ENCODE assay signal across 10 cellular contexts in the genomic region with DNA sequence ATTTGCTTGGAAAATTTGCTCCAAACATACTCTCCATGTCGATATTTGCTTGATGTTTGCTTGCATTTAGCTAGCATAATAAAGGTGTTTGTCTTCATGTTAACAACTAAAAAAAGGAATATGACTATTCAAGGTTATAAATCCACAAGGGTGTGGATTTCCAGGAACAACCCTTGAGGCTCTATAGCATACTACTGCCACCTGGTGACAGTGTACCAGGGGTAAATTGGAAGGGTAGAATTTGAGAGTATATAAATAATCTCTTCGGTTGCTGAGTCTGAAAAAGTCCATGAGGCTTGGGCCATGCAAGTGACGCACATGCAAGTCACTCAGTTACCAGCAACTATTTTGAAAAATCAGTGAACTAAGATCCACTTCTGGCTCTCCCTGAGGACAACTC.
DNase-seq lines count a peak whose midpoint lies in the region; ATAC-seq and TF ChIP-seq lines count a peak whose summit lies in the region.
"Had no signal": no experiment of that assay in that cellular context is flagged by ENCODE, and none has a peak within 500 bp of the region (broad histone marks: within the 10 kb centered on the region; RNA-seq: fewer than 3 reads in every experiment).

No MANE protein-coding gene starts in this region.

- H3K27me3 ChIP-seq in AG04450 (ENCODE audit: control insufficient read depth, insufficient read depth, low read length) (peaks cover 40% of the 10 kb centered on the region), foreskin keratinocyte (peaks cover 16% of the 10 kb centered on the region)

- POLR2A ChIA-PET in AG04450 (lab: Yijun Ruan, JAX): no interaction called here

- TF ChIP-seq CTCF in AG04450 (IDR thresholded peaks at IDR 0.05; ENCODE audit: low read depth, low read length) (peak; percentile 22), GM13977 (IDR thresholded peaks at IDR 0.05; ENCODE audit: extremely low read depth, insufficient read depth, missing control alignments) (peak; percentile 42), foreskin keratinocyte (conservative IDR thresholded peaks at IDR 0.05) (peak; percentile 64)

- H3K27ac ChIP-seq in AG04450 (ENCODE audit: low read depth, low read length): no peak overlapping the region
- H3K27ac ChIP-seq in foreskin keratinocyte: no peak overlapping the region
- H3K27ac ChIP-seq in caudate nucleus (ENCODE audit: low read depth, low read length): no peak overlapping the region
- H3K27ac ChIP-seq: adrenal gland had no signal

- CTCF ChIA-PET in AG04450 (lab: Charles Lee): interaction anchor here (0.6 to 1.5 kb wide), 2 partner anchors 45 to 722 kb away, joined by 3 to 9 read pairs; no protein-coding TSS in a partner anchor

- no peaks in the 10 kb centered on the region for H3K9me3 ChIP-seq in AG04450 (ENCODE audit: control insufficient read depth, insufficient read depth, low read length)
- H3K9me3 ChIP-seq: adrenal gland had no signal

- in situ Hi-C loops in GM13977 (cut with MboI; ENCODE audit: low pct_unique_long_range_greater_than_20kb, low sequenced_read_pairs, unreplicated experiment): no loop called here

- no peaks in the 10 kb centered on the region for H3K4me1 ChIP-seq in foreskin keratinocyte
- H3K4me1 ChIP-seq: adrenal gland had no signal

- DNase-seq in AG04450 (ENCODE audit: low read depth, low spot score) (no peak), GM13977 (ENCODE audit: low spot score) (no peak), OCI-M1 (lab: John Stamatoyannopoulos, UW) (peak; percentile 22), foreskin keratinocyte (peak in 1 of 2 donors; percentile 7), caudate nucleus (lab: John Stamatoyannopoulos, UW) (no peak), T1000 (lab: John Stamatoyannopoulos, UW) (no peak), NOMO-1 treated with dmso at 0.1 percent for 144 hours (lab: John Stamatoyannopoulos, UW; ENCODE audit: unreplicated experiment) (no peak)
- no peak for DNase-seq in NK-92 treated with Interleukin-12 subunit alpha and Interleukin-12 subunit beta, amount 100 ng/mL, for 24 hours (lab: John Stamatoyannopoulos, UW)
- DNase-seq: adrenal gland had no signal

- no peak for ATAC-seq in foreskin keratinocyte
- ATAC-seq: sciatic nerve had no signal

- no peak overlapping the region for H3K4me3 ChIP-seq in AG04450 (ENCODE audit: low read depth, low read length)
- H3K4me3 ChIP-seq: adrenal gland had no signal
